In the genomic region with DNA sequence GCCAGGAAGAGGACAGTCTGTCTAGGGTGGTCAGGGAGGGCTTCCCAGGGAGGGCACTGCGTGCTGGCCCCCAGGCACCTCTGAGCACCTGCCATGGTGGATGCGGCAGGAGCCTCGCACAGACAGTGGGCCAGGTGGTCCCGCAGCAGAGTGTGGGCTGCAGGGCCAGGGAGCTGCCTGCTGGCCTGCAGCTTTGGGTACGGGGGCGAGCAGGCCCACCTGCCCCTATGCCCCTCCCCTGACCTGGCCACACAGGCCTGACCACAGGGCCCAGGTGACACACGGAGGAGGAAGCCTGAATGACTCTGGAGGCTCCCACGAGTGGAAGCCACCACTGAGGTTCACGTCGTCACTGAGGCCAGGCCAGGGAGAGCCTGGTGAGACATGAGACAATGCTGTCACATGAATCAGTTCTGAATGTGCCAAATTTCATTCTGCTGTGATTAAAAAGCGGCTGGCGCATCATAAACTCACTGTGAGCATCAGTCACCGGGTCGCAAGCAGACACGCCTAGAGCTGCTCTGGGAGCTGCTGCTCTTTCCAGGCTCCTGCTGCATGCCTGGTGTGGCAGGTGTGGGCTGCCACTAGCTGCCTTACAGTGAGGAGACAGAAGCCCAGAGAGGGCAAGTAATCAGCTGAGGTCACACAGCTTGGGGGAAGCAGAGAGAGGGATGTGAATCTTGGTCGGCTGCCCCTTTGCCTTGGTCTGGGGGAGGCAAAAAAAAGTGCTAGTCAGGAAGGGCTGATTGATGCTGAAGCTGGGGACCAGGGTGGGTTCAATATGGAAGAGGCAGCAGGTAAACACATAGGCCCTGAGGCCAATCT, we compare ENCODE assay signal across 19 cellular contexts. TPM values are rescaled to one million over a fixed set of nuclear protein-coding genes. Genes with fewer than 3 reads are reported as not detected.
A peak's percentile ranks its signal among the peaks of the same experiment; 100 is the strongest.
DNase-seq lines count a peak whose midpoint lies in the region; ATAC-seq, FAIRE-seq and TF ChIP-seq lines count a peak whose summit lies in the region.
"Had no signal": no experiment of that assay in that cellular context is flagged by ENCODE, and none has a peak within 500 bp of the region (broad histone marks: within the 10 kb centered on the region; RNA-seq: fewer than 3 reads in every experiment).

No MANE protein-coding gene starts in this region.

- CTCF ChIA-PET in A549 (lab: Yijun Ruan, JAX), result interaction anchor here (0.7 to 9.0 kb wide), 4 partner anchors 12 to 171 kb away, joined by 3 to 62 read pairs (median 4); no protein-coding TSS in a partner anchor

- H3K9me3 ChIP-seq in A549 (no peaks in the 10 kb centered on the region), body of pancreas (no peaks in the 10 kb centered on the region), mucosa of rectum (ENCODE audit: control insufficient read depth in 2 of 2, low read length in 2 of 2) (no peaks in the 10 kb centered on the region)
- H3K9me3 ChIP-seq: adrenal gland, gastrocnemius medialis, HAP-1, transverse colon had no signal

- in situ Hi-C loops in Caki2 (cut with HindIII; ENCODE audit: low pct_unique_long_range_greater_than_20kb, low sequenced_read_pairs), result no loop called here

- H3K27ac Mint-ChIP-seq in glutamatergic neuron (ENCODE audit: unreplicated experiment), result no peak overlapping the region
- H3K27ac Mint-ChIP-seq: stimulated activated effector memory CD8-positive, alpha-beta T cell treated with anti-CD3 and anti-CD28 coated beads, Interleukin-12 subunit alpha, Interleukin-12 subunit beta, amount 100 ng/mL, for 72 hours had no signal

- no peak for TF ChIP-seq EP300 in A549 (IDR thresholded peaks at IDR 0.05)

- H3K36me3 Mint-ChIP-seq in glutamatergic neuron (ENCODE audit: unreplicated experiment), result no peaks in the 10 kb centered on the region
- H3K36me3 Mint-ChIP-seq: stimulated activated effector memory CD8-positive, alpha-beta T cell treated with anti-CD3 and anti-CD28 coated beads, Interleukin-12 subunit alpha, Interleukin-12 subunit beta, amount 100 ng/mL, for 72 hours had no signal

- no peak overlapping the region for H3K27ac ChIP-seq in A549
- H3K27ac ChIP-seq in body of pancreas, result peak overlapping the region; percentile 58 to 76 (median 59)
- H3K27ac ChIP-seq in mucosa of rectum (ENCODE audit: low read depth in 2 of 2, low read length in 2 of 2), result peak overlapping the region; percentile 78 to 80
- H3K27ac ChIP-seq: adrenal gland had no signal

- H3K9ac ChIP-seq in mucosa of rectum (ENCODE audit: low read depth in 1 of 2, low read length in 2 of 2), result peak overlapping the region in 1 of 2 donors; percentile 45

- H3K4me2 ChIP-seq in A549, result no peak overlapping the region

- no peak for ATAC-seq in A549
- no peak for ATAC-seq in body of pancreas
- ATAC-seq: SK-N-SH treated with all-trans-retinoic acid at 6 μM for 48 hours; stimulated activated effector memory CD8-positive, alpha-beta T cell treated with anti-CD3 and anti-CD28 coated beads, Interleukin-12 subunit alpha, Interleukin-12 subunit beta, amount 100 ng/mL, for 72 hours had no signal

- H3K27me3 Mint-ChIP-seq in glutamatergic neuron (ENCODE audit: unreplicated experiment), result peaks cover 8% of the 10 kb centered on the region

- intact Hi-C loops in body of pancreas (cut with DNase I), result no loop called here

- H3K36me3 ChIP-seq in body of pancreas (replicated peaks in 1 of 2; ENCODE audit: insufficient read depth in 1 of 2, low read depth in 2 of 2) (no peaks in the 10 kb centered on the region), mucosa of rectum (ENCODE audit: control insufficient read depth in 2 of 2, insufficient read depth in 2 of 2, low read length in 2 of 2) (no peaks in the 10 kb centered on the region)
- H3K36me3 ChIP-seq: adrenal gland, gastrocnemius medialis, HAP-1, transverse colon had no signal

- POLR2A ChIA-PET in A549 (lab: Yijun Ruan, JAX), result no interaction called here

- no peak for TF ChIP-seq POLR2A in A549 (IDR thresholded peaks at IDR 0.05; ENCODE audit: low read length)
- TF ChIP-seq POLR2A in body of pancreas (IDR thresholded peaks at IDR 0.05), result no peak
- TF ChIP-seq POLR2A in erythroblast (IDR thresholded peaks at IDR 0.05; ENCODE audit: low read length), result no peak

- DNase-seq in A549 (ENCODE audit: low read depth in 1 of 2, low spot score in 1 of 2), result no peak
- DNase-seq in Caki2 (ENCODE audit: low read depth), result peak; percentile 10
- peak in 1 of 4 donors; percentile 17 for DNase-seq in body of pancreas
- no peak for DNase-seq in glutamatergic neuron
- no peak for DNase-seq in effector CD8-positive, alpha-beta T cell (lab: John Stamatoyannopoulos, UW)
- DNase-seq in stimulated activated CD4-positive, alpha-beta T cell treated with anti-CD3 and anti-CD28 coated beads, Interleukin-2, amount 100 ng/mL, for 24 hours, result no peak
- no peak for DNase-seq in erythroblast (lab: John Stamatoyannopoulos, UW)
- DNase-seq: activated CD8-positive, alpha-beta memory T cell treated with anti-CD3 and anti-CD28 coated beads for 24 hours; DMS 273 treated with DMSO at 0.1 percent for 48 hours; gastrocnemius medialis; NCI-H1694; occipital lobe had no signal

- no peak for TF ChIP-seq RAD21 in A549 (conservative IDR thresholded peaks at IDR 0.05 in 1 of 2, IDR thresholded peaks at IDR 0.05 in 1 of 2)

- H3K4me3 Mint-ChIP-seq in glutamatergic neuron (ENCODE audit: unreplicated experiment), result no peak overlapping the region
- H3K4me3 Mint-ChIP-seq: stimulated activated effector memory CD8-positive, alpha-beta T cell treated with anti-CD3 and anti-CD28 coated beads, Interleukin-12 subunit alpha, Interleukin-12 subunit beta, amount 100 ng/mL, for 72 hours had no signal

- H3K4me1 Mint-ChIP-seq in glutamatergic neuron (ENCODE audit: low read depth, unreplicated experiment), result peaks cover 9% of the 10 kb centered on the region

- H3K27me3 ChIP-seq in body of pancreas, result no peaks in the 10 kb centered on the region
- H3K27me3 ChIP-seq in mucosa of rectum (ENCODE audit: control insufficient read depth in 2 of 2, insufficient read depth in 2 of 2, low read length in 2 of 2), result peaks cover 0 to 3% of the 10 kb centered on the region in 2 donors
- H3K27me3 ChIP-seq: adrenal gland, gastrocnemius medialis, transverse colon had no signal

- H3K4me3 ChIP-seq in A549 (no peak overlapping the region), body of pancreas (no peak overlapping the region), mucosa of rectum (ENCODE audit: low read length in 2 of 2) (no peak overlapping the region)
- H3K4me3 ChIP-seq: adrenal gland, gastrocnemius medialis, HAP-1, transverse colon had no signal

- TF ChIP-seq CTCF in A549 (IDR thresholded peaks at IDR 0.05), result no peak
- TF ChIP-seq CTCF in body of pancreas (IDR thresholded peaks at IDR 0.05), result no peak
- no peak for TF ChIP-seq CTCF in glutamatergic neuron (IDR thresholded peaks at IDR 0.05; ENCODE audit: partially characterized antibody, unreplicated experiment)

- no peak for FAIRE-seq in A549 (lab: Jason Lieb, UNC)
- FAIRE-seq: HTR-8/SVneo had no signal

- H3K4me1 ChIP-seq in A549 (peaks cover 10% of the 10 kb centered on the region; the same call in 1 of the 3 replicates), body of pancreas (peaks cover 19% of the 10 kb centered on the region), mucosa of rectum (ENCODE audit: control insufficient read depth in 2 of 2, insufficient read depth in 2 of 2, low read length in 2 of 2) (peaks cover 18 to 24% of the 10 kb centered on the region in 2 donors)
- H3K4me1 ChIP-seq: adrenal gland, HAP-1 had no signal

- H3K9me3 Mint-ChIP-seq in glutamatergic neuron (ENCODE audit: unreplicated experiment), result peaks cover 6% of the 10 kb centered on the region
- H3K9me3 Mint-ChIP-seq: stimulated activated effector memory CD8-positive, alpha-beta T cell treated with anti-CD3 and anti-CD28 coated beads, Interleukin-12 subunit alpha, Interleukin-12 subunit beta, amount 100 ng/mL, for 72 hours had no signal

- WGBS in A549 (ENCODE audit: missing lambda C conversion rate), result 80% methylated on average over 10 of the region's 16 CpGs
- WGBS in body of pancreas, 2 donors, result 79 to 80% methylated on average over 12 to 16 of the region's 16 CpGs

TF ChIP-seq in A549, 52 proteins besides CTCF, POLR2A, EP300 and RAD21:
- TF ChIP-seq HEYL (CRISPR knock-in tag; IDR thresholded peaks at IDR 0.05) (no peak), KDM1A (IDR thresholded peaks at IDR 0.05; ENCODE audit: low read depth) (peak; percentile 55; the same call in 1 of the 2 replicates)

RNA-seq across cellular contexts. Expression of gene IQSEC1, which starts 39.5 kb away (rescaled TPM):
- polyA plus RNA-seq in A549 (2011; rRNA removed) (3.7 and 5.8 TPM in 2 replicates), A549 (2017; fragmentation: RNase III; extraction: RNeasy Plus Mini Kit Qiagen cat#74134 plus additional on column Dnase treatment) (10.2 to 10.7 TPM (median 10.5 TPM) in 3 replicates)
- 6.7 and 9.6 TPM in 2 replicates for polyA plus RNA-seq in A549 (2012; cell fraction: cytosol; rRNA removed)
- polyA plus RNA-seq in A549 (2012; cell fraction: nucleus; rRNA removed), result 17.5 and 17.8 TPM in 2 replicates
- polyA minus RNA-seq in A549 (2011; rRNA and poly(A)+ RNA removed), result 7.4 and 9.4 TPM in 2 replicates
- total RNA-seq in Caki2 (2014; rRNA removed; shearing (Covaris generic); ENCODE audit: low replicate concordance), result 3.2 and 12.2 TPM in 2 replicates
- total RNA-seq in body of pancreas (10 to 100 TPM; 29.6 to 42.2 TPM), glutamatergic neuron (ENCODE audit: unreplicated experiment) (211 TPM)

Comparison
In these comparisons a context has a peak if more than half of its experiments do, and no peak if none do; other contexts are left out.
1. H3K27ac ChIP-seq: peak in body of pancreas (4 of 4) and mucosa of rectum (2 of 2); none in A549 (0 of 2).